In genomic region chr17:5584383-5584951, GRCh38 we compare ENCODE assay signal across 8 cellular contexts.
A peak's percentile ranks its signal among the peaks of the same experiment; 100 is the strongest.
DNase-seq lines count a peak whose midpoint lies in the region; ATAC-seq, FAIRE-seq and TF ChIP-seq lines count a peak whose summit lies in the region.

Gene NLRP1 (minus strand): TSS chr17:5584509. CDS start chr17:5583957, 552 bp downstream.

- peak within 1 kb of the TSS; percentile 98 for H3K4me3 Mint-ChIP-seq in dendritic cell treated with granulocyte-macrophage colony-stimulating factor and Interleukin-4, amounts not matched to agents 40 ng/mL and 50 ng/mL, for 4 days
- H3K4me3 Mint-ChIP-seq in memory B cell: peak within 1 kb of the TSS; percentile 99

- intact Hi-C loops in dendritic cell treated with granulocyte-macrophage colony-stimulating factor and Interleukin-4, amounts not matched to agents 40 ng/mL and 50 ng/mL, for 4 days (cut with micrococcal nuclease): no loop called here

- H3K4me3 ChIP-seq in GM12875 (ENCODE audit: low read depth, low read length): peak within 1 kb of the TSS; percentile 78
- H3K4me3 ChIP-seq in HFF-Myc (replicated peaks; ENCODE audit: low read depth, low read length): peak within 1 kb of the TSS; percentile 36

- no peak for FAIRE-seq in D721Med (lab: Jason Lieb, UNC)

- no peak for TF ChIP-seq CTCF in GM12875 (IDR thresholded peaks at IDR 0.05; ENCODE audit: borderline replicate concordance, insufficient read depth, low read depth, low read length)
- no peak for TF ChIP-seq CTCF in HFF-Myc (IDR thresholded peaks at IDR 0.05; ENCODE audit: low read depth, low read length, missing control alignments)
- no peak for TF ChIP-seq CTCF in D721Med (IDR thresholded peaks at IDR 0.05; ENCODE audit: insufficient read depth, missing control alignments)

- H3K9me3 Mint-ChIP-seq in dendritic cell treated with granulocyte-macrophage colony-stimulating factor and Interleukin-4, amounts not matched to agents 40 ng/mL and 50 ng/mL, for 4 days: no peaks in the 10 kb centered on the region
- H3K9me3 Mint-ChIP-seq in memory B cell: no peaks in the 10 kb centered on the region

- ATAC-seq in memory B cell (ENCODE audit: low read depth): peak; percentile 94

- H3K27ac Mint-ChIP-seq in dendritic cell treated with granulocyte-macrophage colony-stimulating factor and Interleukin-4, amounts not matched to agents 40 ng/mL and 50 ng/mL, for 4 days: peak within 1 kb of the TSS; percentile 97
- peak within 1 kb of the TSS; percentile 99 for H3K27ac Mint-ChIP-seq in memory B cell

- peaks cover 42% of the 10 kb centered on the region for H3K36me3 Mint-ChIP-seq in dendritic cell treated with granulocyte-macrophage colony-stimulating factor and Interleukin-4, amounts not matched to agents 40 ng/mL and 50 ng/mL, for 4 days (ENCODE audit: low read depth)
- H3K36me3 Mint-ChIP-seq in memory B cell: peaks cover 14% of the 10 kb centered on the region

- peaks cover 13% of the 10 kb centered on the region for H3K27me3 Mint-ChIP-seq in dendritic cell treated with granulocyte-macrophage colony-stimulating factor and Interleukin-4, amounts not matched to agents 40 ng/mL and 50 ng/mL, for 4 days
- H3K27me3 Mint-ChIP-seq in memory B cell: peaks cover 1% of the 10 kb centered on the region

- peak; percentile 86 for DNase-seq in HFF-Myc (ENCODE audit: extremely low read depth, low read depth)
- DNase-seq in NCI-H2029 treated with DMSO at 0.1 percent for 48 hours (lab: John Stamatoyannopoulos, UW): peak; percentile 54
- peak; percentile 94 for DNase-seq in activated CD4-positive, alpha-beta T cell treated with anti-CD3 and anti-CD28 coated beads, Interleukin-2, amount 50 U/mL, for 1 hour
- DNase-seq in memory B cell (ENCODE audit: low spot score in 2 of 2): peak; percentile 82 to 87
- DNase-seq in stimulated activated CD8-positive, alpha-beta memory T cell treated with anti-CD3 and anti-CD28 coated beads, Interleukin-15, amount 100 ng/mL, for 1 hour (ENCODE audit: low read depth): peak; percentile 89
- no peak for DNase-seq in D721Med (ENCODE audit: insufficient read length, low spot score)

- peaks cover 79% of the 10 kb centered on the region for H3K4me1 Mint-ChIP-seq in dendritic cell treated with granulocyte-macrophage colony-stimulating factor and Interleukin-4, amounts not matched to agents 40 ng/mL and 50 ng/mL, for 4 days (ENCODE audit: low read depth)
- H3K4me1 Mint-ChIP-seq in memory B cell: peaks cover 40% of the 10 kb centered on the region
